Comparison of ENCODE assay signal across 9 cellular contexts in the genomic region with DNA sequence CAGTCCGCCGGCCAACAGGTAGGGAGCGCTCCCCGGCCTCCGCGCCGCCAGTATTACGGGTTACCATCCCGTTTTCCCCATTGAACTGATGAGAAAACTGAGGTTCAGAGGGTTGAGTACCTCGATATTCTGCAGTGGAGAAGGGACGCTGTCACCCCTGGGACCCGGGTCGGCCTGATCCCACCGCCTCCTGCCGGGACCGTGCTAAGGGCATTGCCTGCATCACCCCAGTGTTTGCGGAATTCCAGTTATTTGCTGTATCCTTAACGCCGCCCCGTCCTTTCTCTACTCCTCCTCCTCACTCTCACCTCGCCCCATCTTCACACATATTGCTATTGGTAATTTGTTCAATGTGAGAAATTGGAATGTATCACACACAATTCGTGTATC. TPM values are rescaled to one million over a fixed set of nuclear protein-coding genes. Genes with fewer than 3 reads are reported as not detected.
DNase-seq lines count a peak whose midpoint lies in the region; ATAC-seq and TF ChIP-seq lines count a peak whose summit lies in the region.
"Had no signal": no experiment of that assay in that cellular context is flagged by ENCODE, and none has a peak within 500 bp of the region (broad histone marks: within the 10 kb centered on the region; RNA-seq: fewer than 3 reads in every experiment).

No MANE protein-coding gene starts in this region.

- no peaks in the 10 kb centered on the region for H3K9me3 ChIP-seq in muscle layer of duodenum (ENCODE audit: control insufficient read depth in 1 of 2, low read length in 2 of 2)

- peaks cover 44% of the 10 kb centered on the region for H3K4me1 Mint-ChIP-seq in HFFc6 (ENCODE audit: low read depth)

- H3K79me2 ChIP-seq in ACC112 (ENCODE audit: control insufficient read depth, insufficient read depth, low read length, unreplicated experiment), result peaks cover 6% of the 10 kb centered on the region

- no peaks in the 10 kb centered on the region for H3K9me3 Mint-ChIP-seq in HFFc6

- H3K4me1 ChIP-seq in ACC112 (ENCODE audit: control insufficient read depth, insufficient read depth, low read length, unreplicated experiment) (peaks cover 13% of the 10 kb centered on the region), muscle layer of duodenum (ENCODE audit: control insufficient read depth in 1 of 2, insufficient read depth in 2 of 2, low read length in 2 of 2) (peaks cover 0 to 24% of the 10 kb centered on the region in 2 donors)

- peak overlapping the region; percentile 57 for H2AFZ ChIP-seq in ACC112 (ENCODE audit: low read length, unreplicated experiment)

- H3K4me3 ChIP-seq in ACC112 (ENCODE audit: low read depth, low read length) (peak overlapping the region; percentile 88), coronary artery (peak overlapping the region; percentile 99), muscle layer of duodenum (ENCODE audit: low read depth in 1 of 2, low read length in 2 of 2) (peak overlapping the region; percentile 64 to 82)

- H3K27me3 ChIP-seq in ACC112 (ENCODE audit: insufficient read depth, low read length) (no peaks in the 10 kb centered on the region), muscle layer of duodenum (ENCODE audit: low read depth, low read length) (peaks cover 4% of the 10 kb centered on the region)

- peaks cover 9% of the 10 kb centered on the region for H3K27me3 Mint-ChIP-seq in HFFc6 (ENCODE audit: insufficient read depth)

- H3K36me3 ChIP-seq in ACC112 (ENCODE audit: insufficient read depth, low read length) (no peaks in the 10 kb centered on the region), muscle layer of duodenum (ENCODE audit: control insufficient read depth in 1 of 2, insufficient read depth in 2 of 2, low read length in 2 of 2) (no peaks in the 10 kb centered on the region)

- no peak for ATAC-seq in HG03342 (IDR thresholded peaks at IDR 0.05; ENCODE audit: unreplicated experiment)
- no peak for ATAC-seq in HG02885 (IDR thresholded peaks at IDR 0.05; ENCODE audit: poor library complexity, unreplicated experiment)
- no peak for ATAC-seq in GM19455 (IDR thresholded peaks at IDR 0.05; ENCODE audit: unreplicated experiment)
- no peak for ATAC-seq in HG02981 (IDR thresholded peaks at IDR 0.05; ENCODE audit: unreplicated experiment)

- H3K4me3 Mint-ChIP-seq in HFFc6, result peak overlapping the region; percentile 79

- no peak overlapping the region for H3K27ac Mint-ChIP-seq in HFFc6

- H3K27ac ChIP-seq in ACC112 (ENCODE audit: low read depth, low read length) (no peak overlapping the region), coronary artery (peak overlapping the region; percentile 33 to 97), muscle layer of duodenum (ENCODE audit: low read length) (no peak overlapping the region)

- H3K36me3 Mint-ChIP-seq in HFFc6 (ENCODE audit: low read depth), result no peaks in the 10 kb centered on the region

- TF ChIP-seq CTCF in HFFc6 (IDR thresholded peaks at IDR 0.05), result no peak
- TF ChIP-seq CTCF in coronary artery (IDR thresholded peaks at IDR 0.05), result no peak

- no peak for DNase-seq in HFFc6
- DNase-seq in coronary artery (ENCODE audit: low spot score), result no peak
- DNase-seq: activated effector memory CD4-positive, alpha-beta T cell treated with Interleukin-2 at 50 U/mL for 16 hours had no signal

RNA-seq across cellular contexts. Expression of a gene that starts 0.4 kb away (rescaled TPM):
- total RNA-seq in HFFc6 (2021; fragmentation: NEBNext Ultra II Directional; extraction: Animal tissue kit (Norgen Biotek cat#: 25700)), result 10 to 100 TPM; 12.2 to 14.3 (median 13.1) TPM

Comparison
In these comparisons a context has a peak if more than half of its experiments do, and no peak if none do; other contexts are left out.
1. H3K27ac ChIP-seq: peak in coronary artery (2 of 2); none in ACC112 (single experiment) and muscle layer of duodenum (single experiment).
2. Peak in every context shown above with its lines, with median percentiles within 50 percentile points of each other: H3K4me3 ChIP-seq.